In genomic region chr5:88470746-88471145, GRCh38 we compare ENCODE assay signal across 19 cellular contexts.
"Had no signal": no experiment of that assay in that cellular context is flagged by ENCODE, and none has a peak within 500 bp of the region (broad histone marks: within the 10 kb centered on the region; RNA-seq: fewer than 3 reads in every experiment).

No MANE protein-coding gene starts in this region.

- ATAC-seq: gastrocnemius medialis; left cardiac atrium; left ventricle myocardium superior; sciatic nerve; stimulated activated effector memory CD8-positive, alpha-beta T cell treated with anti-CD3 and anti-CD28 coated beads, Interleukin-12 subunit alpha, Interleukin-12 subunit beta, amount 100 ng/mL, for 72 hours had no signal

- H3K9ac ChIP-seq: neural progenitor cell, parathyroid adenoma had no signal

- H3K4me3 Mint-ChIP-seq: nephron; neural progenitor cell; stimulated activated effector memory CD8-positive, alpha-beta T cell treated with anti-CD3 and anti-CD28 coated beads, Interleukin-12 subunit alpha, Interleukin-12 subunit beta, amount 100 ng/mL, for 72 hours; type B pancreatic cell had no signal

- H3K27ac Mint-ChIP-seq: nephron; neural progenitor cell; progenitor cell of endocrine pancreas; stimulated activated effector memory CD8-positive, alpha-beta T cell treated with anti-CD3 and anti-CD28 coated beads, Interleukin-12 subunit alpha, Interleukin-12 subunit beta, amount 100 ng/mL, for 72 hours; type B pancreatic cell had no signal

- H3K4me1 Mint-ChIP-seq: nephron; stimulated activated effector memory CD8-positive, alpha-beta T cell treated with anti-CD3 and anti-CD28 coated beads, Interleukin-12 subunit alpha, Interleukin-12 subunit beta, amount 100 ng/mL, for 72 hours had no signal

- DNase-seq: dorsolateral prefrontal cortex; effector CD4-positive, alpha-beta T cell; gastrocnemius medialis; head of caudate nucleus; left cardiac atrium; left ventricle myocardium superior; mesendoderm; stimulated activated CD4-positive, alpha-beta T cell treated with anti-CD3 and anti-CD28 coated beads, Interleukin-2, amount 100 ng/mL, for 24 hours; stimulated activated CD4-positive, alpha-beta T cell treated with anti-CD3 and anti-CD28 coated beads, Interleukin-4, amount 100 ng/mL, for 24 hours; stimulated activated naive CD4-positive, alpha-beta T cell treated with Interleukin-2 at 50 U/mL for 16 hours; stomach; thyroid gland had no signal

- H3K9me3 Mint-ChIP-seq: nephron, type B pancreatic cell had no signal

- H3K4me1 ChIP-seq: gastrocnemius medialis, parathyroid adenoma, stomach, thyroid gland had no signal

- H3K4me3 ChIP-seq: dorsolateral prefrontal cortex, gastrocnemius medialis, neural progenitor cell, stomach, thyroid gland had no signal

- H3K27ac ChIP-seq: dorsolateral prefrontal cortex, gastrocnemius medialis, neural progenitor cell, parathyroid adenoma, stomach, thyroid gland had no signal

- H3K36me3 ChIP-seq: gastrocnemius medialis, neural progenitor cell, stomach, thyroid gland had no signal

- H3K9me3 ChIP-seq: gastrocnemius medialis, stomach, thyroid gland had no signal

- H3K36me3 Mint-ChIP-seq: neural progenitor cell; stimulated activated effector memory CD8-positive, alpha-beta T cell treated with anti-CD3 and anti-CD28 coated beads, Interleukin-12 subunit alpha, Interleukin-12 subunit beta, amount 100 ng/mL, for 72 hours; type B pancreatic cell had no signal
